8 cellular contexts compared by ENCODE assay signal in the genomic region with DNA sequence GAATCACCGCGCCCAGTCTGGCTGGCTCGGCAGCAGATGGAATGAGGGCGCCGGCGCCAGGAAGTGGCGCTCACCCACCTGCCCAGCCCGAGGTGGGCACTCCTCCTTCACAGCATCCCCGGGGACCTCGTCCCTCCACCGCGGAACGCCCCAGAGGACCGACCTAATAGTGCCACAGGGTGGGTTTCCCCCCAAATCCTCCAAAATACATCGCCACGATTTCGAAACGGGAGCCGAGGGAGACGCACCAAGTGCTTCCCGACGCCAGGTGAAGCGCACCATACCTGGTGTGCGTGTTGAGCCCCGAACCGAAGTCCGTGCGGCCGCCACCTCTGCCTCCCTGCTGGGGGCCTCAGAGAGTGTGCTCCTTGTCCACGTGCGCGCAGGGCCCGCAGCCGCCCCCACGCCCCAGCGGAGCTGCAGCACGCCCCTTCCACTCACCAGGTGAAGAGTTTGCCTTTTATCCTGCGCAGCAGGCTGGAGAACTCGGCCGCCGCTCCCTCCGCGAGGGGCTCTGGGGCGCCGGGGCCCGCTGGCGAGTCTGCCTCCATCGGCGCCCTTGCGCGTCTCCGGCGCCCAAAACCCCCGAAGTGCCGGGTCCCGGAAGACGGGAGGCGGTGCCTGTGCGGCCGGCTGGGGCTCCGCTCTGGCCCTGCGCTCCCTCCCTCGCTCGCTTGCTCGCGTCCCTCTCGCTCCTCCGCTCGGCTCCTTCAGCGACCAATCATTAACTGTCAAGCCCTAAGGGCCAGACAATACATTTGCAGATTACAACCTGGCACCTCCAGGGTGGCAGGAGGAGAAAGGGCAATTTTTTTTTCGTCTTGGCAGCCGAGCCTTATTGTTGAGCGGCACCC. TPM values are rescaled to one million over a fixed set of nuclear protein-coding genes. Genes with fewer than 3 reads are reported as not detected.
A peak's percentile ranks its signal among the peaks of the same experiment; 100 is the strongest.
DNase-seq lines count a peak whose midpoint lies in the region; ATAC-seq, FAIRE-seq and TF ChIP-seq lines count a peak whose summit lies in the region.

A gene with protein sequence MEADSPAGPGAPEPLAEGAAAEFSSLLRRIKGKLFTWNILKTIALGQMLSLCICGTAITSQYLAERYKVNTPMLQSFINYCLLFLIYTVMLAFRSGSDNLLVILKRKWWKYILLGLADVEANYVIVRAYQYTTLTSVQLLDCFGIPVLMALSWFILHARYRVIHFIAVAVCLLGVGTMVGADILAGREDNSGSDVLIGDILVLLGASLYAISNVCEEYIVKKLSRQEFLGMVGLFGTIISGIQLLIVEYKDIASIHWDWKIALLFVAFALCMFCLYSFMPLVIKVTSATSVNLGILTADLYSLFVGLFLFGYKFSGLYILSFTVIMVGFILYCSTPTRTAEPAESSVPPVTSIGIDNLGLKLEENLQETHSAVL (minus strand): TSS at position 571 of the 854 bp plus-strand sequence. CDS start 20 bp downstream, at position 551.

- peak within 1 kb of the TSS; percentile 55 for H4K91ac ChIP-seq in H1 (replicated peaks; ENCODE audit: insufficient read length, low read length)

- H3K9me3 ChIP-seq in H1 (ENCODE audit: insufficient read depth in 2 of 2, low read depth in 1 of 2, low read length in 1 of 2) (no peaks in the 10 kb centered on the region), mesodermal cell (ENCODE audit: control insufficient read depth, low read length) (no peaks in the 10 kb centered on the region)

- H3K27me3 ChIP-seq in H1 (replicated peaks in 1 of 4; ENCODE audit: control insufficient read depth in 3 of 4, extremely low read depth in 1 of 4, insufficient read depth in 3 of 4, low read length in 3 of 4): peaks cover 0 to 9% (median 5%) of the 10 kb centered on the region in 4 experiments; a peak in 4 of 7 replicates

- peak within 1 kb of the TSS; percentile 95 for H4K8ac ChIP-seq in H1 (ENCODE audit: extremely low read depth, insufficient read depth, low read length)

- H4K5ac ChIP-seq in H1 (ENCODE audit: insufficient read length, low read depth, low read length): peak within 1 kb of the TSS; percentile 66

- H2BK20ac ChIP-seq in H1 (ENCODE audit: low read length): no peak within 1 kb of the TSS; the same call in 1 of the 2 replicates

- H3K23ac ChIP-seq in H1 (ENCODE audit: insufficient read length): no peak within 1 kb of the TSS

- peak within 1 kb of the TSS; percentile 77 for H2BK12ac ChIP-seq in H1 (ENCODE audit: low read depth, low read length)

- no peak within 1 kb of the TSS for H3K14ac ChIP-seq in H1 (ENCODE audit: insufficient read length)

- H3K79me2 ChIP-seq in H1 (ENCODE audit: control insufficient read depth in 1 of 2, insufficient read depth in 2 of 2, low read length in 2 of 2): peaks cover 0 to 28% of the 10 kb centered on the region in 2 experiments; a peak in 2 of 4 replicates

- no peak within 1 kb of the TSS for H2BK120ac ChIP-seq in H1 (replicated peaks; ENCODE audit: low read depth, low read length)

- H3K4me2 ChIP-seq in H1 (ENCODE audit: insufficient read depth in 1 of 2, low read depth in 2 of 2, low read length in 2 of 2): peak within 1 kb of the TSS; percentile 89 to 93

- CTCF ChIA-PET in H1 (lab: Charles Lee; ENCODE audit: partially characterized antibody): interaction anchor here (0.7 to 1.4 kb wide), 6 partner anchors 10 to 251 kb away, joined by 3 to 5 read pairs (median 4); no protein-coding TSS in a partner anchor

- H3K4me1 ChIP-seq in H1 (replicated peaks in 1 of 4; ENCODE audit: control insufficient read depth in 3 of 4, insufficient read depth in 4 of 4, low read length in 3 of 4): peaks cover 2 to 6% (median 5%) of the 10 kb centered on the region in 4 experiments; a peak in 4 of 7 replicates
- no peaks in the 10 kb centered on the region for H3K4me1 ChIP-seq in mesodermal cell (ENCODE audit: control insufficient read depth, insufficient read depth, low read length, poor library complexity, severe bottlenecking)

- no peak for TF ChIP-seq EP300 in H1 (IDR thresholded peaks at IDR 0.05; ENCODE audit: borderline replicate concordance in 1 of 2, low read depth in 2 of 2, low read length in 2 of 2)

- peak; percentile 32 for FAIRE-seq in H1 (lab: Jason Lieb, UNC)

- ATAC-seq in HG03439 (IDR thresholded peaks at IDR 0.05; ENCODE audit: unreplicated experiment): peak; percentile 87

- 0% methylated on average over 58 of the region's 73 CpGs; no CpG with 5 or more reads in 1 of the 2 experiments for WGBS in H1 (ENCODE audit: extremely low coverage in 1 of 2, insufficient coverage in 1 of 2, insufficient read length in 1 of 2, insufficient replicate concordance in 2 of 2, low coverage in 1 of 2, low lambda C conversion rate in 2 of 2, missing lambda C conversion rate in 1 of 2), 2 experiments
- WGBS in mesodermal cell (ENCODE audit: insufficient coverage in 2 of 2), 2 experiments: 0% methylated on average over 58 to 63 of the region's 73 CpGs

- H2BK15ac ChIP-seq in H1 (ENCODE audit: low read length): no peak within 1 kb of the TSS; the same call in 1 of the 2 replicates

- H2AFZ ChIP-seq in H1 (ENCODE audit: low read length): peak within 1 kb of the TSS; percentile 76

- TF ChIP-seq RAD21 in H1 (IDR thresholded peaks at IDR 0.05 in 1 of 2, conservative IDR thresholded peaks at IDR 0.05 in 1 of 2; ENCODE audit: low read depth in 2 of 2, low read length in 2 of 2): no peak

- peak within 1 kb of the TSS; percentile 81 for H3K56ac ChIP-seq in H1 (replicated peaks; ENCODE audit: insufficient read length, low read depth, low read length)

- peak within 1 kb of the TSS; percentile 96 for H3K27ac ChIP-seq in C4-2B
- H3K27ac ChIP-seq in H1 (ENCODE audit: low read depth, low read length): peak within 1 kb of the TSS; percentile 11; the same call in 1 of the 2 replicates
- H3K27ac ChIP-seq in mesodermal cell (ENCODE audit: low read depth, low read length, severe bottlenecking): peak within 1 kb of the TSS; percentile 20

- peak within 1 kb of the TSS; percentile 55 for H2BK5ac ChIP-seq in H1 (ENCODE audit: low read depth, low read length)

- H4K20me1 ChIP-seq in H1 (replicated peaks in 1 of 2; ENCODE audit: control insufficient read depth in 1 of 2, insufficient read depth in 2 of 2, low read length in 2 of 2): no peaks in the 10 kb centered on the region

- H3K79me1 ChIP-seq in H1 (ENCODE audit: low read depth, low read length): peaks cover 5% of the 10 kb centered on the region; the same call in 1 of the 2 replicates

- H3K4ac ChIP-seq in H1 (replicated peaks; ENCODE audit: insufficient read length, low read depth, low read length): peak within 1 kb of the TSS; percentile 77

- H3K36me3 ChIP-seq in H1 (ENCODE audit: control insufficient read depth in 2 of 4, insufficient read depth in 4 of 4, low read length in 3 of 4) (no peaks in the 10 kb centered on the region), mesodermal cell (ENCODE audit: control insufficient read depth, insufficient read depth, low read length) (peaks cover 9% of the 10 kb centered on the region)

- TF ChIP-seq POLR2A in H1 (IDR thresholded peaks at IDR 0.05; ENCODE audit: control extremely low read depth in 1 of 2, low read depth in 2 of 2, low read length in 2 of 2): no peak

- POLR2A ChIA-PET in H1 (lab: Charles Lee; ENCODE audit: partially characterized antibody): interaction anchor here (0.6 kb wide), 1 partner anchor 12 kb away, joined by 3 read pairs; no protein-coding TSS in a partner anchor

- peaks cover 18% of the 10 kb centered on the region for H3K23me2 ChIP-seq in H1 (ENCODE audit: low read depth, low read length)

- H2AK5ac ChIP-seq in H1 (ENCODE audit: low read depth, low read length): no peak within 1 kb of the TSS

- DNase-seq in GM19240 (ENCODE audit: insufficient read length, low spot score) (peak; percentile 43), NCI-H69 (lab: John Stamatoyannopoulos, UW) (peak; percentile 95), H1 (ENCODE audit: low read depth in 1 of 2, low spot score in 2 of 2) (peak; percentile 47 to 85)
- DNase-seq in activated CD4-positive, alpha-beta T cell treated with anti-CD3 and anti-CD28 coated beads, Interleukin-2, amount 50 U/mL, for 4 hours: peak; percentile 55 to 56
- peak; percentile 45 to 55 for DNase-seq in stimulated activated CD8-positive, alpha-beta memory T cell treated with anti-CD3 and anti-CD28 coated beads, Interleukin-15, amount 100 ng/mL, for 4 hours (ENCODE audit: low read depth in 2 of 2)

- peak within 1 kb of the TSS; percentile 75 for H3K18ac ChIP-seq in H1 (ENCODE audit: extremely low read depth, low read length)

- H3K9ac ChIP-seq in H1 (replicated peaks in 1 of 4; ENCODE audit: extremely low read depth in 1 of 4, low read depth in 3 of 4, low read length in 3 of 4): peak within 1 kb of the TSS; percentile 58 to 77 (median 66)

- peak within 1 kb of the TSS; percentile 80 to 88 (median 85) for H3K4me3 ChIP-seq in H1 (ENCODE audit: extremely low read depth in 1 of 4, insufficient read depth in 2 of 4, low read depth in 3 of 4, low read length in 4 of 4)
- H3K4me3 ChIP-seq in mesodermal cell (ENCODE audit: extremely low read depth, insufficient read depth, low read length, poor library complexity, severe bottlenecking): peak within 1 kb of the TSS; percentile 87

- TF ChIP-seq CTCF in C4-2B (conservative IDR thresholded peaks at IDR 0.05) (no peak; the same call in 1 of the 2 replicates), H1 (IDR thresholded peaks at IDR 0.05; ENCODE audit: control extremely low read depth in 1 of 3, insufficient read depth in 1 of 3, low read depth in 1 of 3, low read length in 3 of 3) (no peak)

TF ChIP-seq in H1, 55 proteins besides CTCF, POLR2A, EP300 and RAD21 (continues in another document):
- no peak for TF ChIP-seq SP1 (IDR thresholded peaks at IDR 0.05; ENCODE audit: low read depth, low read length)
- peak; percentile 40; the same call in 1 of the 2 replicates for TF ChIP-seq SUZ12 (IDR thresholded peaks at IDR 0.05; ENCODE audit: low read length)
- no peak for TF ChIP-seq SIRT6 (IDR thresholded peaks at IDR 0.05; ENCODE audit: low read length)
- peak in 1 of 2 experiments; percentile 82; a peak in 2 of 4 replicates for TF ChIP-seq SIN3A (conservative IDR thresholded peaks at IDR 0.05 in 1 of 2, IDR thresholded peaks at IDR 0.05 in 1 of 2; ENCODE audit: low read depth in 1 of 2, low read length in 2 of 2)
- TF ChIP-seq SRF (IDR thresholded peaks at IDR 0.05; ENCODE audit: low read depth, low read length): no peak
- TF ChIP-seq TEAD4 (IDR thresholded peaks at IDR 0.05; ENCODE audit: low read depth, low read length): no peak
- no peak for TF ChIP-seq FOSL1 (IDR thresholded peaks at IDR 0.05; ENCODE audit: insufficient read depth, low read depth, low read length)

RNA-seq across cellular contexts. Expression of the gene that starts here (rescaled TPM):
- total RNA-seq in H1 (2021; fragmentation: NEBNext Ultra II Directional; extraction: Animal tissue kit (Norgen Biotek cat#: 25700)): 28.0 and 29.7 TPM in 2 replicates
- polyA plus RNA-seq in H1 (2011; rRNA removed): 11.0 and 15.1 TPM in 2 replicates
- 12.5 TPM for polyA plus RNA-seq in H1 (2011; cell fraction: cytosol; rRNA removed)
- 8.5 TPM for polyA plus RNA-seq in H1 (2011; cell fraction: nucleus; rRNA removed)
- 18.7 to 23.4 TPM (median 19.7 TPM) in 4 replicates for polyA plus RNA-seq in H1 (2012, experiment 1 of 2)
- 4.7 TPM for polyA plus RNA-seq in H1 (2012, experiment 2 of 2)
- 26.3 TPM for polyA plus RNA-seq in H1 (2013, experiment 1 of 2)
- polyA plus RNA-seq in H1 (2013, experiment 2 of 2): 29.5 TPM
- 43.2 and 45.9 TPM in 2 replicates for polyA minus RNA-seq in H1 (2011; rRNA and poly(A)+ RNA removed)
- 16.9 TPM for polyA minus RNA-seq in H1 (2011; cell fraction: cytosol; rRNA and poly(A)+ RNA removed)
- 12.5 TPM for polyA minus RNA-seq in H1 (2011; cell fraction: nucleus; rRNA and poly(A)+ RNA removed)
- polyA plus RNA-seq in mesodermal cell (2013, experiment 1 of 2): 25.5 TPM
- polyA plus RNA-seq in mesodermal cell (2013, experiment 2 of 2): 27.3 TPM

Comparison
In these comparisons a context has a peak if more than half of its experiments do, and no peak if none do; other contexts are left out.
1. Peak in every context shown above with its lines: DNase-seq, ATAC-seq, H3K4me3 ChIP-seq and H3K27ac ChIP-seq.
2. H3K27ac ChIP-seq: peak in every context shown above with its lines; median percentile 96 in C4-2B; 20 in mesodermal cell; 11 in H1.
3. DNase-seq: peak in every context shown above with its lines; median percentile 95 in NCI-H69; 66 in H1; 56 in activated CD4-positive, alpha-beta T cell treated with anti-CD3 and anti-CD28 coated beads, Interleukin-2, amount 50 U/mL, for 4 hours; 50 in stimulated activated CD8-positive, alpha-beta memory T cell treated with anti-CD3 and anti-CD28 coated beads, Interleukin-15, amount 100 ng/mL, for 4 hours; 43 in GM19240.